In the genomic region with DNA sequence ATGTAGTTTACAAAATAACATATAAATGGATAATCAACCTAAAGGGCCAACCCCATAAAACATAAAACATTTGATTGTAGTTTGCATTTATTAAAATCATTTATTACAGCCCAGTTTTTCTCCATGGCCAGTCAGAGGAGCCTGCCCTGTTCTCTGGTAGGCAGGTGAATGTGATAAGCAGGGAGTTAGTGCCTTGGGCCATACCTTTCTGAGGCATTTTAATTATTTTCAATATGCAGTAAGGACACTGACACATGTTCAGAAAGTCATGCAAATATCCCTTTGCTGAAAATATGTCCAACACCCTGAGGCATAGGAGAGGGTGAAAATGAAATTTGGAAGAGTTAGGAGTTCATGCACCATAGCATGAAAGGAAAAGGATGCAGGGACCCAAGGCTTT, we compare ENCODE assay signal across 18 cellular contexts.
"Had no signal": no experiment of that assay in that cellular context is flagged by ENCODE, and none has a peak within 500 bp of the region (broad histone marks: within the 10 kb centered on the region; RNA-seq: fewer than 3 reads in every experiment).

No MANE protein-coding gene starts in this region.

- H3K9me3 Mint-ChIP-seq: nephron had no signal

- H3K36me3 Mint-ChIP-seq: immature natural killer cell had no signal

- H3K4me3 ChIP-seq: tibial nerve, vagina had no signal

- H3K27ac Mint-ChIP-seq: immature natural killer cell, nephron had no signal

- H3K4me3 Mint-ChIP-seq: immature natural killer cell, nephron had no signal

- DNase-seq: activated CD4-positive, alpha-beta T cell treated with anti-CD3 and anti-CD28 coated beads, Interleukin-2, amount 50 U/mL, for 1 hour; activated naive CD4-positive, alpha-beta T cell treated with Interleukin-2 at 50 U/mL for 16 hours; activated T-cell treated with anti-CD3 and anti-CD28 coated beads for 4 hours; aorta; dermis blood vessel endothelial cell; head of caudate nucleus; immature natural killer cell; nucleus accumbens; posterior cingulate gyrus; retina; stimulated activated CD4-positive, alpha-beta T cell treated with anti-CD3 and anti-CD28 coated beads, Interleukin-4, amount 100 ng/mL, for 24 hours; stimulated activated naive CD4-positive, alpha-beta T cell treated with Interleukin-2 at 50 U/mL for 16 hours; substantia nigra had no signal

- H3K36me3 ChIP-seq: tibial nerve, vagina had no signal

- H3K27me3 ChIP-seq: tibial nerve, vagina had no signal

- ATAC-seq: activated CD4-positive, CD25-positive, alpha-beta regulatory T cell treated with anti-CD3 and anti-CD28 coated beads, Interleukin-2, amount 50 U/mL, for 24 hours had no signal

- H3K4me1 Mint-ChIP-seq: immature natural killer cell, nephron had no signal

- H3K27ac ChIP-seq: epithelial cell of prostate, tibial nerve, vagina had no signal

- H3K9me3 ChIP-seq: tibial nerve, vagina had no signal

- H3K4me1 ChIP-seq: tibial nerve, vagina had no signal
